In the genomic region with DNA sequence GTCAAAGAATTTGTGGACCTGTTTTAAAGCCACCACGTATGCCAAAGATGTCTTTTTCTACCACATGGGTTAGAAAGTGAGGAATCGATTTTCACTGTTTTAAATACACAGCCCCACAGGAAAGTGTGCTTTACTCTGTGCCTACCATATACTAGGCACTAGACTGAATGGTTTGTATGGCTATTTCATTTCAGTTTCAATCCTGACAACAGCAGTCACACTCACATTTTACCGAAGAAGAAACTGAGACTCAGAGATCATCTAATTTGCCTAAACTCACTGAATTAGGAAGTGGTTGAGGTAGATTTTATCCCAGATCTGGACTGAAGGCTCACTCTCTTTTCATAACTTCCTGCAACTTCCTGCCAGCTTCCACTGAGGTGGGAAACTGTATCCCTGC, we compare ENCODE assay signal across 17 cellular contexts.
DNase-seq lines count a peak whose midpoint lies in the region; ATAC-seq lines count a peak whose summit lies in the region.
"Had no signal": no experiment of that assay in that cellular context is flagged by ENCODE, and none has a peak within 500 bp of the region (broad histone marks: within the 10 kb centered on the region; RNA-seq: fewer than 3 reads in every experiment).

No MANE protein-coding gene starts in this region.

- H3K27me3 Mint-ChIP-seq in naive thymus-derived CD8-positive, alpha-beta T cell: peaks cover 0 to 10% (median 3%) of the 10 kb centered on the region in 5 donors

- no peaks in the 10 kb centered on the region for H3K36me3 ChIP-seq in neuronal stem cell (replicated peaks in 1 of 2; ENCODE audit: control insufficient read depth in 2 of 2, insufficient read depth in 2 of 2, low read length in 2 of 2)
- H3K36me3 ChIP-seq: MG63, SJSA1 had no signal

- H3K27ac ChIP-seq in neuronal stem cell (replicated peaks; ENCODE audit: low read length): no peak overlapping the region
- H3K27ac ChIP-seq: SJSA1 had no signal

- no CpG with 5 or more reads among the region's 3 CpGs for WGBS in neuronal stem cell (ENCODE audit: extremely low coverage in 2 of 2, insufficient read length in 2 of 2, insufficient replicate concordance in 1 of 2), 2 donors

- H4K8ac ChIP-seq in neuronal stem cell (ENCODE audit: low read depth, low read length): no peak overlapping the region

- H3K79me1 ChIP-seq in neuronal stem cell (ENCODE audit: low read depth, low read length): no peaks in the 10 kb centered on the region

- no peak for DNase-seq in naive thymus-derived CD8-positive, alpha-beta T cell
- no peak for DNase-seq in neuronal stem cell (ENCODE audit: low spot score)
- no peak for DNase-seq in activated CD4-positive, CD25-positive, alpha-beta regulatory T cell (lab: John Stamatoyannopoulos, UW)
- no peak for DNase-seq in NCI-H1092 (lab: John Stamatoyannopoulos, UW)
- DNase-seq: activated CD8-positive, alpha-beta memory T cell treated with anti-CD3 and anti-CD28 coated beads for 24 hours; activated naive CD4-positive, alpha-beta T cell; MG63; NCI-H2171; stimulated activated CD4-positive, alpha-beta T cell treated with anti-CD3 and anti-CD28 coated beads, Interleukin-2, amount 100 ng/mL, for 48 hours had no signal

- H2BK5ac ChIP-seq in neuronal stem cell (ENCODE audit: low read length): no peak overlapping the region

- H2BK15ac ChIP-seq in neuronal stem cell (ENCODE audit: low read length): no peak overlapping the region

- no peak overlapping the region for H3K4me3 Mint-ChIP-seq in naive thymus-derived CD8-positive, alpha-beta T cell
- H3K4me3 Mint-ChIP-seq: brain, nephron had no signal

- H4K91ac ChIP-seq in neuronal stem cell (ENCODE audit: low read depth, low read length, poor library complexity): no peak overlapping the region

- H3K9ac ChIP-seq in neuronal stem cell (ENCODE audit: low read depth, low read length, poor library complexity): no peak overlapping the region

- no peak overlapping the region for H3K14ac ChIP-seq in neuronal stem cell (ENCODE audit: low read length)

- H3K4me1 ChIP-seq in neuronal stem cell (ENCODE audit: control insufficient read depth in 2 of 2, insufficient read depth in 1 of 2, low read depth in 1 of 2, low read length in 2 of 2): peaks cover 0 to under 1% of the 10 kb centered on the region in 2 donors

- ATAC-seq in GM18517 (IDR thresholded peaks at IDR 0.05; ENCODE audit: unreplicated experiment): peak; percentile 94
- ATAC-seq in GM19463 (IDR thresholded peaks at IDR 0.05; ENCODE audit: unreplicated experiment): peak; percentile 64
- peak; percentile 72 for ATAC-seq in HG02759 (IDR thresholded peaks at IDR 0.05; ENCODE audit: unreplicated experiment)
- ATAC-seq in HG03342 (IDR thresholded peaks at IDR 0.05; ENCODE audit: unreplicated experiment): peak; percentile 57
- no peak for ATAC-seq in naive thymus-derived CD8-positive, alpha-beta T cell

- H3K9me3 ChIP-seq in neuronal stem cell (replicated peaks in 1 of 2; ENCODE audit: control insufficient read depth in 2 of 2, insufficient read depth in 1 of 2, low read depth in 1 of 2, low read length in 2 of 2): no peaks in the 10 kb centered on the region
- H3K9me3 ChIP-seq: MG63, SJSA1 had no signal

- no peak overlapping the region for H2AK5ac ChIP-seq in neuronal stem cell (ENCODE audit: low read depth, low read length)

- H3K27ac Mint-ChIP-seq in naive thymus-derived CD8-positive, alpha-beta T cell: no peak overlapping the region
- H3K27ac Mint-ChIP-seq: brain, nephron had no signal

- H3K9me3 Mint-ChIP-seq in naive thymus-derived CD8-positive, alpha-beta T cell: no peaks in the 10 kb centered on the region
- H3K9me3 Mint-ChIP-seq: brain, nephron had no signal

- H3K4me1 Mint-ChIP-seq in naive thymus-derived CD8-positive, alpha-beta T cell: no peaks in the 10 kb centered on the region

- H2AFZ ChIP-seq in neuronal stem cell (ENCODE audit: low read length): no peak overlapping the region

- H3K4ac ChIP-seq in neuronal stem cell (ENCODE audit: low read length): no peak overlapping the region

- H3K23ac ChIP-seq in neuronal stem cell (ENCODE audit: low read depth, low read length, poor library complexity): no peak overlapping the region

- H2BK12ac ChIP-seq in neuronal stem cell (ENCODE audit: low read length): no peak overlapping the region

- no peak overlapping the region for H2BK120ac ChIP-seq in neuronal stem cell (ENCODE audit: low read depth, low read length)

- H3K27me3 ChIP-seq in neuronal stem cell (ENCODE audit: control insufficient read depth in 3 of 3, insufficient read depth in 3 of 3, low read depth in 1 of 3, low read length in 3 of 3): no peaks in the 10 kb centered on the region
- H3K27me3 ChIP-seq: MG63, SJSA1 had no signal

- H3K4me3 ChIP-seq in neuronal stem cell (ENCODE audit: low read length in 2 of 2): no peak overlapping the region
- H3K4me3 ChIP-seq: lung, MG63, SJSA1 had no signal

- POLR2A ChIA-PET in naive thymus-derived CD8-positive, alpha-beta T cell (lab: Charles Lee): no interaction called here

- H3K36me3 Mint-ChIP-seq in naive thymus-derived CD8-positive, alpha-beta T cell: no peaks in the 10 kb centered on the region
- H3K36me3 Mint-ChIP-seq: brain had no signal

- H3K18ac ChIP-seq in neuronal stem cell (ENCODE audit: low read length): no peak overlapping the region

- H3K4me2 ChIP-seq in neuronal stem cell (ENCODE audit: insufficient read depth, low read length, poor library complexity, severe bottlenecking): no peak overlapping the region

Comparison
In these comparisons a context has a peak if more than half of its experiments do, and no peak if none do; other contexts are left out.
1. ATAC-seq: peak in GM18517 (single experiment), GM19463 (single experiment), HG02759 (single experiment) and HG03342 (single experiment); none in naive thymus-derived CD8-positive, alpha-beta T cell (0 of 2).